21 cellular contexts compared by ENCODE assay signal in the genomic region with DNA sequence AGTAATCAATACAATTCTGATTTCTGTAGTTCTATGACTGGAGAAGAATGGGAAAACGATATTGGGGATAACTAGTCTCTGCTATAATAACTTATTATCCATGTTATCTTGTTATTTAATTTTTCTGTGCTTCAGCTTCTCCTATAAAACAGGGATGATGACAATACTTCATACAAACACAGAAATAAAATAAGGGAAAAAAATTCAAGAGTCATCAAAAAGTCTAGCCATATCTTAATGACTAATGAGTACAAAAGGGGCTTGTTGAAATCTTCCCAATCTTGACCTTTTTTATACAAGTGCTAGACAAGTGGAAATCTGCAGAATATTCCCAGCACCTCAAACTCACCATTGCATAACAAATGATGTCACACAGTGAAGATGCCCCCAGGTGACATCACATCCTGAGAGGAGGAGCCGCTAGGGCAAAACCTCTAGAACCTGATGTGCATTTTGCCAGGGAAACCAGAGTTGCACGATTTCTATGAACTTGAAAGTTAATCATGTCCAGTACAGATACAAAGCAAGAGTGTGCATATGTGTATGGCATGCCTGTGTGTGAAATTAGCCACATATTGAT.
"Had no signal": no experiment of that assay in that cellular context is flagged by ENCODE, and none has a peak within 500 bp of the region (broad histone marks: within the 10 kb centered on the region; RNA-seq: fewer than 3 reads in every experiment).

No MANE protein-coding gene starts in this region.

- ATAC-seq: heart left ventricle; naive thymus-derived CD4-positive, alpha-beta T cell; stimulated activated effector memory CD8-positive, alpha-beta T cell treated with anti-CD3 and anti-CD28 coated beads, Interleukin-12 subunit alpha, Interleukin-12 subunit beta, amount 100 ng/mL, for 72 hours; stimulated activated naive CD8-positive, alpha-beta T cell treated with anti-CD3 and anti-CD28 coated beads, Interleukin-15, Interleukin-2, amounts not matched to agents 100 U/mL and 50 U/mL, for 24 hours had no signal

- H3K27ac ChIP-seq: dorsolateral prefrontal cortex, heart left ventricle, ovary, right atrium auricular region, suprapubic skin, thyroid gland had no signal

- H3K36me3 Mint-ChIP-seq: naive thymus-derived CD4-positive, alpha-beta T cell; stimulated activated effector memory CD8-positive, alpha-beta T cell treated with anti-CD3 and anti-CD28 coated beads, Interleukin-12 subunit alpha, Interleukin-12 subunit beta, amount 100 ng/mL, for 72 hours; type B pancreatic cell had no signal

- H3K4me3 Mint-ChIP-seq: naive thymus-derived CD4-positive, alpha-beta T cell; neural crest cell; stimulated activated effector memory CD8-positive, alpha-beta T cell treated with anti-CD3 and anti-CD28 coated beads, Interleukin-12 subunit alpha, Interleukin-12 subunit beta, amount 100 ng/mL, for 72 hours had no signal

- H3K4me1 ChIP-seq: heart left ventricle, right atrium auricular region, suprapubic skin, thyroid gland had no signal

- H3K9me3 ChIP-seq: heart left ventricle, ovary, right atrium auricular region, suprapubic skin, thyroid gland had no signal

- DNase-seq: cortex of kidney; dorsolateral prefrontal cortex; effector CD8-positive, alpha-beta T cell; heart left ventricle; hypothalamus; kidney glomerular epithelial cell; naive thymus-derived CD4-positive, alpha-beta T cell; ovary; small intestine; stimulated activated CD4-positive, alpha-beta T cell treated with anti-CD3 and anti-CD28 coated beads, Interleukin-4, amount 100 ng/mL, for 1 hour; stimulated activated CD8-positive, alpha-beta memory T cell treated with anti-CD3 and anti-CD28 coated beads, Interleukin-4, amount 100 ng/mL, for 48 hours; stimulated activated naive CD8-positive, alpha-beta T cell treated with anti-CD3 and anti-CD28 coated beads, Interleukin-15, Interleukin-2, amounts not matched to agents 100 U/mL and 50 U/mL, for 24 hours; thyroid gland had no signal

- H3K27ac Mint-ChIP-seq: naive thymus-derived CD4-positive, alpha-beta T cell; stimulated activated effector memory CD8-positive, alpha-beta T cell treated with anti-CD3 and anti-CD28 coated beads, Interleukin-12 subunit alpha, Interleukin-12 subunit beta, amount 100 ng/mL, for 72 hours; type B pancreatic cell had no signal

- H3K4me3 ChIP-seq: dorsolateral prefrontal cortex, heart left ventricle, ovary, right atrium auricular region, suprapubic skin, thyroid gland had no signal

- FAIRE-seq: frontal cortex, islet of Langerhans, small intestine, urothelium cell line had no signal

- H3K9me3 Mint-ChIP-seq: stimulated activated effector memory CD8-positive, alpha-beta T cell treated with anti-CD3 and anti-CD28 coated beads, Interleukin-12 subunit alpha, Interleukin-12 subunit beta, amount 100 ng/mL, for 72 hours had no signal

- H3K36me3 ChIP-seq: heart left ventricle, ovary, right atrium auricular region, suprapubic skin, thyroid gland had no signal

- H3K4me1 Mint-ChIP-seq: naive thymus-derived CD4-positive, alpha-beta T cell; stimulated activated effector memory CD8-positive, alpha-beta T cell treated with anti-CD3 and anti-CD28 coated beads, Interleukin-12 subunit alpha, Interleukin-12 subunit beta, amount 100 ng/mL, for 72 hours had no signal

- H3K27me3 ChIP-seq: ovary, right atrium auricular region, thyroid gland had no signal
